Comparison of ENCODE assay signal across 1 cellular context in the genomic region with DNA sequence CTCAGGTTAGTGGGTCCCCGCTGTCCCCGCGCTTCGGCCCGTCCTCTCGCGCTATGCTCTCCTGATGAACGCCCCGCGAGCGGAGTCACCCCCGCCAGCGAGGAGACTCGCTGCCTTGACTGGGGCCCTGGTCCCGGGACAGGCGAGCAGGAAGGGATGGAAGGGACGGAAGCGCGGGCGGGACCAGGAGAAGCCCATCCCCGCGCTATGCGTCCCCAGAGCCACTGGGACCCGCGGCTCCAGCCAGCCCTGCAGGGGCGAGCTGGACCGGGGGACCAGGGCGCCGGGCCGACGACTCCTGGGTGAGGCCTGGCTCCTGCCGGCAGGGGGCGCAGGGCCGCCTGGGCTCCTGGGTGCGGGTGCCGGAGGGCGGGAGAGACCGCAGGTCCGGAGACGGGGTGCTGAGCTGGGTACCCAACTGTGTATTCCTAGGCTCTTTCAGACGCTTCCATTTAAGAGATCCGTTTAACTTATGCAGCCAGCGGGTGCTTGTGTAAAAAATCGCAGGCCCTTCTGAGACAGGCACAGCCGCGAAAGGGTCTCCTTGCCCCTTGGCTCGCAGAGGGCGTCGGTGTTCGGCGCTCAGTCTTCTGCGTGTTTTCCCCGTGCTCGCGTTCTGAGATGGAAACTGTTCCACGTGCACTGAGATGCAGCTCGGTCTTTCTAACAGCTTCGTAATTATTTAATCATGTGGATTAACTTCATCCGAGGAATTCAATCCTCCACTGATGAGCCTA.
TF ChIP-seq lines count a peak whose summit lies in the region.

No MANE protein-coding gene starts in this region.

TF ChIP-seq in HepG2, 621 proteins besides CTCF, POLR2A, EP300 and RAD21 (continued from another document and continues in another):
- no peak for TF ChIP-seq DZIP1 (CRISPR knock-in tag; IDR thresholded peaks at IDR 0.05)
- no peak for TF ChIP-seq PHF20 (CRISPR knock-in tag; IDR thresholded peaks at IDR 0.05)
- TF ChIP-seq PHF21A (CRISPR knock-in tag; IDR thresholded peaks at IDR 0.05) = no peak
- no peak for TF ChIP-seq ZNF430 (CRISPR knock-in tag; IDR thresholded peaks at IDR 0.05)
- no peak for TF ChIP-seq PRPF4 (IDR thresholded peaks at IDR 0.05; ENCODE audit: low read depth, low read length, poor library complexity, severe bottlenecking)
- TF ChIP-seq SALL1 (CRISPR knock-in tag; IDR thresholded peaks at IDR 0.05) = 0 out of 2 replicates have a peak, but pooled peaks have one; percentile 31
- TF ChIP-seq, protein P1, sequence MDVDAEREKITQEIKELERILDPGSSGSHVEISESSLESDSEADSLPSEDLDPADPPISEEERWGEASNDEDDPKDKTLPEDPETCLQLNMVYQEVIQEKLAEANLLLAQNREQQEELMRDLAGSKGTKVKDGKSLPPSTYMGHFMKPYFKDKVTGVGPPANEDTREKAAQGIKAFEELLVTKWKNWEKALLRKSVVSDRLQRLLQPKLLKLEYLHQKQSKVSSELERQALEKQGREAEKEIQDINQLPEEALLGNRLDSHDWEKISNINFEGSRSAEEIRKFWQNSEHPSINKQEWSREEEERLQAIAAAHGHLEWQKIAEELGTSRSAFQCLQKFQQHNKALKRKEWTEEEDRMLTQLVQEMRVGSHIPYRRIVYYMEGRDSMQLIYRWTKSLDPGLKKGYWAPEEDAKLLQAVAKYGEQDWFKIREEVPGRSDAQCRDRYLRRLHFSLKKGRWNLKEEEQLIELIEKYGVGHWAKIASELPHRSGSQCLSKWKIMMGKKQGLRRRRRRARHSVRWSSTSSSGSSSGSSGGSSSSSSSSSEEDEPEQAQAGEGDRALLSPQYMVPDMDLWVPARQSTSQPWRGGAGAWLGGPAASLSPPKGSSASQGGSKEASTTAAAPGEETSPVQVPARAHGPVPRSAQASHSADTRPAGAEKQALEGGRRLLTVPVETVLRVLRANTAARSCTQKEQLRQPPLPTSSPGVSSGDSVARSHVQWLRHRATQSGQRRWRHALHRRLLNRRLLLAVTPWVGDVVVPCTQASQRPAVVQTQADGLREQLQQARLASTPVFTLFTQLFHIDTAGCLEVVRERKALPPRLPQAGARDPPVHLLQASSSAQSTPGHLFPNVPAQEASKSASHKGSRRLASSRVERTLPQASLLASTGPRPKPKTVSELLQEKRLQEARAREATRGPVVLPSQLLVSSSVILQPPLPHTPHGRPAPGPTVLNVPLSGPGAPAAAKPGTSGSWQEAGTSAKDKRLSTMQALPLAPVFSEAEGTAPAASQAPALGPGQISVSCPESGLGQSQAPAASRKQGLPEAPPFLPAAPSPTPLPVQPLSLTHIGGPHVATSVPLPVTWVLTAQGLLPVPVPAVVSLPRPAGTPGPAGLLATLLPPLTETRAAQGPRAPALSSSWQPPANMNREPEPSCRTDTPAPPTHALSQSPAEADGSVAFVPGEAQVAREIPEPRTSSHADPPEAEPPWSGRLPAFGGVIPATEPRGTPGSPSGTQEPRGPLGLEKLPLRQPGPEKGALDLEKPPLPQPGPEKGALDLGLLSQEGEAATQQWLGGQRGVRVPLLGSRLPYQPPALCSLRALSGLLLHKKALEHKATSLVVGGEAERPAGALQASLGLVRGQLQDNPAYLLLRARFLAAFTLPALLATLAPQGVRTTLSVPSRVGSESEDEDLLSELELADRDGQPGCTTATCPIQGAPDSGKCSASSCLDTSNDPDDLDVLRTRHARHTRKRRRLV (CRISPR knock-in tag; IDR thresholded peaks at IDR 0.05) = no peak
- TF ChIP-seq, protein P2, sequence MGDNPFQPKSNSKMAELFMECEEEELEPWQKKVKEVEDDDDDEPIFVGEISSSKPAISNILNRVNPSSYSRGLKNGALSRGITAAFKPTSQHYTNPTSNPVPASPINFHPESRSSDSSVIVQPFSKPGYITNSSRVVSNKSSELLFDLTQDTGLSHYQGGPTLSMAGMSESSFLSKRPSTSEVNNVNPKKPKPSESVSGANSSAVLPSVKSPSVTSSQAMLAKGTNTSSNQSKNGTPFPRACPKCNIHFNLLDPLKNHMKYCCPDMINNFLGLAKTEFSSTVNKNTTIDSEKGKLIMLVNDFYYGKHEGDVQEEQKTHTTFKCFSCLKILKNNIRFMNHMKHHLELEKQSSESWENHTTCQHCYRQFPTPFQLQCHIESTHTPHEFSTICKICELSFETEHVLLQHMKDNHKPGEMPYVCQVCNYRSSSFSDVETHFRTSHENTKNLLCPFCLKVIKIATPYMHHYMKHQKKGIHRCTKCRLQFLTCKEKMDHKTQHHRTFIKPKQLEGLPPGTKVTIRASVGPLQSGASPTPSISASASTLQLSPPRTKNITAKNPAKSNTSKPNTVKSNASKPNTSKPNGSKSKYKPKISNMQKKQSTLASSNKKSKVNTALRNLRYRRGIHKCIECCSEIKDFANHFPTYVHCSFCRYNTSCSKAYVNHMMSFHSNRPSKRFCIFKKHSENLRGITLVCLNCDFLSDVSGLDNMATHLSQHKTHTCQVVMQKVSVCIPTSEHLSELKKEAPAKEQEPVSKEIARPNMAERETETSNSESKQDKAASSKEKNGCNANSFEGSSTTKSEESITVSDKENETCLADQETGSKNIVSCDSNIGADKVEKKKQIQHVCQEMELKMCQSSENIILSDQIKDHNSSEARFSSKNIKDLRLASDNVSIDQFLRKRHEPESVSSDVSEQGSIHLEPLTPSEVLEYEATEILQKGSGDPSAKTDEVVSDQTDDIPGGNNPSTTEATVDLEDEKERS (CRISPR knock-in tag; IDR thresholded peaks at IDR 0.05) = no peak
- no peak for TF ChIP-seq POLR2AphosphoS2 (IDR thresholded peaks at IDR 0.05; ENCODE audit: low read depth, low read length)
- no peak for TF ChIP-seq POLR2G (IDR thresholded peaks at IDR 0.05; ENCODE audit: low read depth, low read length)
- TF ChIP-seq ZNF549 (CRISPR knock-in tag; IDR thresholded peaks at IDR 0.05) = no peak
- TF ChIP-seq THYN1 (CRISPR knock-in tag; IDR thresholded peaks at IDR 0.05; ENCODE audit: borderline replicate concordance, low read depth) = no peak
- TF ChIP-seq SRY (CRISPR knock-in tag; IDR thresholded peaks at IDR 0.05) = no peak
- no peak for TF ChIP-seq FOXO1 (CRISPR knock-in tag; IDR thresholded peaks at IDR 0.05)
- TF ChIP-seq, protein P3, sequence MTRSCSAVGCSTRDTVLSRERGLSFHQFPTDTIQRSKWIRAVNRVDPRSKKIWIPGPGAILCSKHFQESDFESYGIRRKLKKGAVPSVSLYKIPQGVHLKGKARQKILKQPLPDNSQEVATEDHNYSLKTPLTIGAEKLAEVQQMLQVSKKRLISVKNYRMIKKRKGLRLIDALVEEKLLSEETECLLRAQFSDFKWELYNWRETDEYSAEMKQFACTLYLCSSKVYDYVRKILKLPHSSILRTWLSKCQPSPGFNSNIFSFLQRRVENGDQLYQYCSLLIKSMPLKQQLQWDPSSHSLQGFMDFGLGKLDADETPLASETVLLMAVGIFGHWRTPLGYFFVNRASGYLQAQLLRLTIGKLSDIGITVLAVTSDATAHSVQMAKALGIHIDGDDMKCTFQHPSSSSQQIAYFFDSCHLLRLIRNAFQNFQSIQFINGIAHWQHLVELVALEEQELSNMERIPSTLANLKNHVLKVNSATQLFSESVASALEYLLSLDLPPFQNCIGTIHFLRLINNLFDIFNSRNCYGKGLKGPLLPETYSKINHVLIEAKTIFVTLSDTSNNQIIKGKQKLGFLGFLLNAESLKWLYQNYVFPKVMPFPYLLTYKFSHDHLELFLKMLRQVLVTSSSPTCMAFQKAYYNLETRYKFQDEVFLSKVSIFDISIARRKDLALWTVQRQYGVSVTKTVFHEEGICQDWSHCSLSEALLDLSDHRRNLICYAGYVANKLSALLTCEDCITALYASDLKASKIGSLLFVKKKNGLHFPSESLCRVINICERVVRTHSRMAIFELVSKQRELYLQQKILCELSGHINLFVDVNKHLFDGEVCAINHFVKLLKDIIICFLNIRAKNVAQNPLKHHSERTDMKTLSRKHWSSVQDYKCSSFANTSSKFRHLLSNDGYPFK (CRISPR knock-in tag; IDR thresholded peaks at IDR 0.05; ENCODE audit: borderline replicate concordance) = no peak
- TF ChIP-seq MAF1 (CRISPR knock-in tag; IDR thresholded peaks at IDR 0.05; ENCODE audit: borderline replicate concordance) = no peak
- no peak for TF ChIP-seq TEAD2 (CRISPR knock-in tag; IDR thresholded peaks at IDR 0.05)
- TF ChIP-seq ZNF609 (CRISPR knock-in tag; IDR thresholded peaks at IDR 0.05; ENCODE audit: borderline replicate concordance) = no peak
- TF ChIP-seq DNMT3B (CRISPR knock-in tag; conservative IDR thresholded peaks at IDR 0.05) = no peak
- no peak for TF ChIP-seq ZNF44 (CRISPR knock-in tag; IDR thresholded peaks at IDR 0.05)
- TF ChIP-seq ZNF660 (CRISPR knock-in tag; IDR thresholded peaks at IDR 0.05; ENCODE audit: borderline replicate concordance, low read depth) = no peak
- no peak for TF ChIP-seq ZNF550 (CRISPR knock-in tag; IDR thresholded peaks at IDR 0.05; ENCODE audit: borderline replicate concordance)
- TF ChIP-seq IRX3 (CRISPR knock-in tag; IDR thresholded peaks at IDR 0.05; ENCODE audit: borderline replicate concordance, low read depth) = no peak
- TF ChIP-seq, protein P4, sequence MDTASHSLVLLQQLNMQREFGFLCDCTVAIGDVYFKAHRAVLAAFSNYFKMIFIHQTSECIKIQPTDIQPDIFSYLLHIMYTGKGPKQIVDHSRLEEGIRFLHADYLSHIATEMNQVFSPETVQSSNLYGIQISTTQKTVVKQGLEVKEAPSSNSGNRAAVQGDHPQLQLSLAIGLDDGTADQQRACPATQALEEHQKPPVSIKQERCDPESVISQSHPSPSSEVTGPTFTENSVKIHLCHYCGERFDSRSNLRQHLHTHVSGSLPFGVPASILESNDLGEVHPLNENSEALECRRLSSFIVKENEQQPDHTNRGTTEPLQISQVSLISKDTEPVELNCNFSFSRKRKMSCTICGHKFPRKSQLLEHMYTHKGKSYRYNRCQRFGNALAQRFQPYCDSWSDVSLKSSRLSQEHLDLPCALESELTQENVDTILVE (CRISPR knock-in tag; IDR thresholded peaks at IDR 0.05) = no peak
- TF ChIP-seq NCOA2 (CRISPR knock-in tag; IDR thresholded peaks at IDR 0.05) = no peak
- peak; percentile 51; the same call in 1 of the 2 replicates for TF ChIP-seq MAZ (IDR thresholded peaks at IDR 0.05; ENCODE audit: borderline replicate concordance, low read depth, low read length)
- TF ChIP-seq MAZ (CRISPR knock-in tag; IDR thresholded peaks at IDR 0.05; ENCODE audit: low read depth) = 0 out of 2 replicates have a peak, but pooled peaks have one; percentile 59
- 0 out of 2 replicates have a peak, but pooled peaks have one; percentile 21 for TF ChIP-seq ZNF552 (CRISPR knock-in tag; IDR thresholded peaks at IDR 0.05; ENCODE audit: borderline replicate concordance)
- TF ChIP-seq ZSCAN29 (CRISPR knock-in tag; conservative IDR thresholded peaks at IDR 0.05) = no peak
- TF ChIP-seq ZNF484 (CRISPR knock-in tag; IDR thresholded peaks at IDR 0.05; ENCODE audit: borderline replicate concordance, low read depth) = no peak
- 0 out of 2 replicates have a peak, but pooled peaks have one; percentile 20 for TF ChIP-seq HDAC1 (CRISPR knock-in tag; IDR thresholded peaks at IDR 0.05)
- no peak for TF ChIP-seq KDM6A (CRISPR knock-in tag; IDR thresholded peaks at IDR 0.05; ENCODE audit: low read depth)
- no peak for TF ChIP-seq STAT5B (CRISPR knock-in tag; IDR thresholded peaks at IDR 0.05)
- no peak for TF ChIP-seq CREB3 (CRISPR knock-in tag; IDR thresholded peaks at IDR 0.05)
